9 cellular contexts compared by ENCODE assay signal in the genomic region with DNA sequence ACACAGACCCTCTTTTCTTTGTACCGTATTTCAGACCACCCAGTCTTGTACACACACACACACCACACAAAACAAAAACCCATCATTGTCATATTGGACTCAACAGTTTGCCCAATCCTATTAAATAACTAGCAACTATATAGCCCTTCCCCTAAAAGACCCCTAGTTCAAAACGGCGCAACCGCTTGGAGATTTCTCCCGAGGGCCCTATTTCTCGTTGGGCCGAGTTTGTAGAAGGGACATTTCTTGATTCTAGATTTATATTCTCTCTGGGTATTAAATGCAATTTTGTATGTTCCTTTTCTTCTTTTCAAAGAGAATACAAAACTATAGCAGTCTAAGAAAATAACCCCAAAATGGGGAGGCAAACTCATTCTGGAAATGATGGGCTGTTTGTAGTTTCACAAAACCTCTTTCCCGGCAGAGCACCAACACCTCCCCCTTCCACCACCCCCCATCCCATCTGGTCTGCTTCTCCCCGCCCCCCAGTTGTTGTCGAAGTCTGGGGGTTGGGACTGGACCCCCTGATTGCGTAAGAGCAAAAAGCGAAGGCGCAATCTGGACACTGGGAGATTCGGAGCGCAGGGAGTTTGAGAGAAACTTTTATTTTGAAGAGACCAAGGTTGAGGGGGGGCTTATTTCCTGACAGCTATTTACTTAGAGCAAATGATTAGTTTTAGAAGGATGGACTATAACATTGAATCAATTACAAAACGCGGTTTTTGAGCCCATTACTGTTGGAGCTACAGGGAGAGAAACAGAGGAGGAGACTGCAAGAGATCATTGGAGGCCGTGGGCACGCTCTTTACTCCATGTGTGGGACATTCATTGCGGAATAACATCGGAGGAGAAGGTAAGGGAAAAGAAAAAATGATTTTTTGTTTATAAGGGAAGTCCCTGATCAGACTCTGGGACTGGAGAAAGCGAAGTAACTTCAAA. TPM values are rescaled to one million over a fixed set of nuclear protein-coding genes. Genes with fewer than 3 reads are reported as not detected.
A peak's percentile ranks its signal among the peaks of the same experiment; 100 is the strongest.
DNase-seq lines count a peak whose midpoint lies in the region; ATAC-seq, FAIRE-seq and TF ChIP-seq lines count a peak whose summit lies in the region.
"Had no signal": no experiment of that assay in that cellular context is flagged by ENCODE, and none has a peak within 500 bp of the region (broad histone marks: within the 10 kb centered on the region; RNA-seq: fewer than 3 reads in every experiment).

A gene (plus strand): TSS at position 731 of the 939 bp plus-strand sequence. CDS start 29,476 bp downstream, outside the sequence.

- WGBS in right lobe of liver (ENCODE audit: insufficient coverage, low coverage, low lambda C conversion rate, missing lambda C conversion rate), result 10% methylated on average over 22 of the region's 22 CpGs
- 20 to 25% methylated on average over 22 of the region's 22 CpGs for WGBS in thyroid gland, 2 donors

- DNase-seq in T-helper 1 cell (no peak), cardiac fibroblast (ENCODE audit: low read depth in 2 of 2) (peak; percentile 94 to 99), right lobe of liver (peak in 1 of 3 donors; percentile 49), thyroid gland (no peak), D721Med (ENCODE audit: insufficient read length, low spot score) (no peak), HPDE6-E6E7 (ENCODE audit: extremely low spot score) (no peak), SIG-M5 (lab: John Stamatoyannopoulos, UW) (no peak)

- H3K27me3 Mint-ChIP-seq in T-helper 1 cell treated with Interleukin-12 subunit alpha and Interleukin-12 subunit beta and Interleukin-4 antibody, amounts not matched to agents 30 μg/mL and 1 μg/mL, for 36 hours (ENCODE audit: low read depth), result peaks cover 86% of the 10 kb centered on the region

- H3K4me1 Mint-ChIP-seq in T-helper 1 cell treated with Interleukin-12 subunit alpha and Interleukin-12 subunit beta and Interleukin-4 antibody, amounts not matched to agents 30 μg/mL and 1 μg/mL, for 36 hours (ENCODE audit: low read depth), result peaks cover 16% of the 10 kb centered on the region

- H3K4me3 Mint-ChIP-seq in T-helper 1 cell treated with Interleukin-12 subunit alpha and Interleukin-12 subunit beta and Interleukin-4 antibody, amounts not matched to agents 30 μg/mL and 1 μg/mL, for 36 hours, result peak within 1 kb of the TSS; percentile 25

- no peaks in the 10 kb centered on the region for H3K36me3 ChIP-seq in right lobe of liver
- no peaks in the 10 kb centered on the region for H3K36me3 ChIP-seq in thyroid gland

- TF ChIP-seq CTCF in cardiac fibroblast (IDR thresholded peaks at IDR 0.05; ENCODE audit: low read depth, low read length) (no peak), right lobe of liver (IDR thresholded peaks at IDR 0.05) (no peak), thyroid gland (IDR thresholded peaks at IDR 0.05) (no peak), D721Med (IDR thresholded peaks at IDR 0.05; ENCODE audit: insufficient read depth, missing control alignments) (no peak)

- FAIRE-seq in D721Med (lab: Jason Lieb, UNC), result no peak

- intact Hi-C loops in right lobe of liver (cut with DNase I), result loop anchor here (10.0 kb wide), 2 partner anchors 324 to 414 kb away; no protein-coding TSS in a partner anchor
- intact Hi-C loops in thyroid gland (cut with DNase I), result loop anchor here (10.0 kb wide), 2 partner anchors 124 to 524 kb away; a partner anchor contains a TSS

- H3K27me3 ChIP-seq in right lobe of liver (peaks cover 0 to 33% of the 10 kb centered on the region in 2 donors), thyroid gland (peaks cover 49% of the 10 kb centered on the region)

- H3K36me3 Mint-ChIP-seq in T-helper 1 cell treated with Interleukin-12 subunit alpha and Interleukin-12 subunit beta and Interleukin-4 antibody, amounts not matched to agents 30 μg/mL and 1 μg/mL, for 36 hours (ENCODE audit: low read depth), result no peaks in the 10 kb centered on the region

- H3K9me3 Mint-ChIP-seq in T-helper 1 cell treated with Interleukin-12 subunit alpha and Interleukin-12 subunit beta and Interleukin-4 antibody, amounts not matched to agents 30 μg/mL and 1 μg/mL, for 36 hours, result no peaks in the 10 kb centered on the region

- peak within 1 kb of the TSS; percentile 80 for H3K27ac Mint-ChIP-seq in T-helper 1 cell treated with Interleukin-12 subunit alpha and Interleukin-12 subunit beta and Interleukin-4 antibody, amounts not matched to agents 30 μg/mL and 1 μg/mL, for 36 hours

- peak; percentile 59 for TF ChIP-seq POLR2A in right lobe of liver (IDR thresholded peaks at IDR 0.05)
- TF ChIP-seq POLR2A in thyroid gland (IDR thresholded peaks at IDR 0.05), result no peak

- H3K9me3 ChIP-seq in right lobe of liver (no peaks in the 10 kb centered on the region), thyroid gland (no peaks in the 10 kb centered on the region)

- H3K4me3 ChIP-seq in cardiac fibroblast (replicated peaks in 1 of 2; ENCODE audit: low read depth in 2 of 2, low read length in 2 of 2) (peak within 1 kb of the TSS; percentile 82 to 92), right lobe of liver (peak within 1 kb of the TSS; percentile 25 to 60 (median 30)), thyroid gland (replicated peaks in 1 of 3) (peak within 1 kb of the TSS in 1 of 3 donors; percentile 4)

- H3K4me1 ChIP-seq in right lobe of liver, result peaks cover 0 to 56% (median 17%) of the 10 kb centered on the region in 4 donors
- H3K4me1 ChIP-seq in thyroid gland, result peaks cover 47 to 72% of the 10 kb centered on the region in 2 donors

- no peak for ATAC-seq in right lobe of liver

- H3K27ac ChIP-seq in right lobe of liver, result peak within 1 kb of the TSS in 1 of 3 donors; percentile 39
- peak within 1 kb of the TSS in 2 of 3 donors; percentile 30 to 41 for H3K27ac ChIP-seq in thyroid gland
- H3K27ac ChIP-seq: C4-2B had no signal

RNA-seq across cellular contexts. Expression of the gene that starts here (rescaled TPM):
- total RNA-seq in right lobe of liver (10 to 100 TPM in 5 of 6 experiments, 1 to 10 TPM in 1; 7.0 to 32.6 (median 13.6) TPM), thyroid gland (100 to 1,000 TPM in 1 of 4 donors, 10 to 100 TPM in 3; 33.1 to 108 (median 64.3) TPM)

Comparison
In these comparisons a context has a peak if more than half of its experiments do, and no peak if none do; other contexts are left out.
1. DNase-seq: peak in cardiac fibroblast (2 of 2); none in T-helper 1 cell (0 of 5), thyroid gland (0 of 2), D721Med (single experiment), HPDE6-E6E7 (single experiment) and SIG-M5 (single experiment).